1 cellular context compared by ENCODE assay signal in the genomic region with DNA sequence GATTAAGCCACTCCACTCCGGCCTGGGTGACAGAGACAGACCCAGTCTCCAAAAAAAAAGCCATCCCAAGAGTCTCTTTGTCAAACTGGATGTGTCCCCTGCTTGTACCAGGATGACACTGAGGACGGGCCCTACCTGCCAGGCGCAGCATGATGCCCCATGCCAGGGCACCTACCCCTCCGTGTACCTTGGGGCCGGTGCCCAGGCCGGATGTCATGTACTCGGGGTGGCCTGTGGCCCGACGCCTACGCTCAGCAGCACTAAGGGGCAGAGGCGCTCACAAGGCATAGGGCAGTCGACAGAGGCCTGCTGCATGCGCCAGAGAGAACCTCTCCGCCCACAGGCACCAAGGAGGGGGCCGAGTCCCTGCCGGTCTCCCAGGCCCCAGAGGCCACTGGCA. TPM values are rescaled to one million over a fixed set of nuclear protein-coding genes. Genes with fewer than 3 reads are reported as not detected.
"Had no signal": no experiment of that assay in that cellular context is flagged by ENCODE, and none has a peak within 500 bp of the region (broad histone marks: within the 10 kb centered on the region; RNA-seq: fewer than 3 reads in every experiment).

No MANE protein-coding gene starts in this region.

RNA-seq across cellular contexts. Expression of a gene that starts 7.4 kb away (rescaled TPM):
- total RNA-seq: dermis microvascular lymphatic vessel endothelial cell had no signal
